In the genomic region with DNA sequence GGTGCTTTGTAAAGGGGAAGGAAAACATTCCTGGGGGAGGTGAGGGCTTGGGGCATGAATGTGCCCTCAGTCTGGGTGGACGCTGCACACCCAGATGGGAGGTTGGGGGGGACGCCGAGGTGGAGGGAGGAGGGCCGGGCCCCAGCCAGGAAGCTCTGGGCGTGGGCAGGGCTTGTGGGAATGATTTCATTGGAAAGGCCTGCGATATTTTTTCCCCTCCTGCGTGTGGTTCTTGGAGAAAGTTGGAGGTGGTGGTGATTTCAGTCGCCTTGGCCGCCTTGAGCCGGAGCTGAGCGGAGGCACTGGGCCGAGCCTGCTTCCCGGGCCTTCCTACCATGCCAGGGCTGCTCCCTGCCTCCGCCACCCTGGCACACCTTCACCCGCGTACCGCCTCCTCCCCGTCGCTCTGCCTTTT, we compare ENCODE assay signal across 10 cellular contexts. TPM values are rescaled to one million over a fixed set of nuclear protein-coding genes. Genes with fewer than 3 reads are reported as not detected.
DNase-seq lines count a peak whose midpoint lies in the region; ATAC-seq, FAIRE-seq and TF ChIP-seq lines count a peak whose summit lies in the region.
"Had no signal": no experiment of that assay in that cellular context is flagged by ENCODE, and none has a peak within 500 bp of the region (broad histone marks: within the 10 kb centered on the region; RNA-seq: fewer than 3 reads in every experiment).

No MANE protein-coding gene starts in this region.

- H3K4me2 ChIP-seq in HepG2 (ENCODE audit: low read depth, low read length): no peak overlapping the region

- TF ChIP-seq EP300 in HepG2 (IDR thresholded peaks at IDR 0.05; ENCODE audit: low read depth in 2 of 2, low read length in 2 of 2) (no peak), HepG2 (CRISPR knock-in tag; IDR thresholded peaks at IDR 0.05; ENCODE audit: borderline replicate concordance) (no peak)

- no peak overlapping the region for H3K27ac ChIP-seq in HepG2 (ENCODE audit: extremely low read length, insufficient read depth, low read length)
- H3K27ac ChIP-seq in stomach smooth muscle (ENCODE audit: low read length): peak overlapping the region; percentile 6

- peaks cover 41% of the 10 kb centered on the region for H3K4me1 ChIP-seq in HepG2 (ENCODE audit: insufficient read depth, low read length)
- peaks cover 14% of the 10 kb centered on the region for H3K4me1 ChIP-seq in stomach smooth muscle (ENCODE audit: control insufficient read depth, insufficient read depth, low read length)

- ATAC-seq in HepG2: no peak
- no peak for ATAC-seq in GM18498 (IDR thresholded peaks at IDR 0.05; ENCODE audit: unreplicated experiment)

- H2AFZ ChIP-seq in HepG2 (ENCODE audit: low read length): no peak overlapping the region

- intact Hi-C loops in HepG2 (cut with micrococcal nuclease; ENCODE audit: unreplicated experiment): no loop called here

- TF ChIP-seq RAD21 in HepG2 (CRISPR knock-in tag; IDR thresholded peaks at IDR 0.05): no peak

- BruUV-seq in HepG2 (replicated peaks; lab: Mats Ljungman, UMichigan): no TSS peak

- CTCF ChIA-PET in HepG2 (lab: Yijun Ruan, JAX; ENCODE audit: low intra/inter-chr PET ratio, low total read pairs): no interaction called here

- TF ChIP-seq POLR2A in HepG2 (IDR thresholded peaks at IDR 0.05; ENCODE audit: insufficient read depth in 1 of 2, low read depth in 2 of 2, low read length in 2 of 2): no peak

- DNase-seq in H7: peak; percentile 73
- DNase-seq in dedifferentiated amniotic fluid mesenchymal stem cell (ENCODE audit: extremely low spot score): peak; percentile 77
- peak; percentile 63 for DNase-seq in HepG2 (ENCODE audit: low spot score)
- no peak for DNase-seq in superior temporal gyrus (ENCODE audit: extremely low spot score)
- DNase-seq in NCI-H510A (lab: John Stamatoyannopoulos, UW): no peak
- DNase-seq in activated CD4-positive, CD25-positive, alpha-beta regulatory T cell treated with anti-CD3 and anti-CD28 coated beads, Interleukin-2, amount 50 U/mL, for 72 hours: no peak
- DNase-seq: NCI-H2107 had no signal

- H3K79me2 ChIP-seq in HepG2 (ENCODE audit: insufficient read depth, low read length): no peaks in the 10 kb centered on the region

- POLR2A ChIA-PET in HepG2 (lab: Yijun Ruan, JAX): no interaction called here

- H3K9me3 ChIP-seq in HepG2 (ENCODE audit: low read length) (no peaks in the 10 kb centered on the region), stomach smooth muscle (ENCODE audit: control insufficient read depth in 2 of 2, low read length in 2 of 2) (no peaks in the 10 kb centered on the region)

- in situ Hi-C loops in HepG2 (cut with HindIII; ENCODE audit: extremely low pct_ligation_motif_present, low pct_unique_long_range_greater_than_20kb): loop anchor here (5.0 kb wide), 1 partner anchor 127 kb away; no protein-coding TSS in a partner anchor

- WGBS in HepG2 (ENCODE audit: low lambda C conversion rate): 86% methylated on average over 19 of the region's 19 CpGs

- no peaks in the 10 kb centered on the region for H4K20me1 ChIP-seq in HepG2 (ENCODE audit: insufficient read depth, low read length)

- TF ChIP-seq CTCF in HepG2 (CRISPR knock-in tag; IDR thresholded peaks at IDR 0.05): no peak

- no peak overlapping the region for H3K4me3 ChIP-seq in H7 (ENCODE audit: insufficient read depth, low read depth, low read length)
- H3K4me3 ChIP-seq in HepG2 (replicated peaks in 1 of 3; ENCODE audit: insufficient read depth in 1 of 3, low read depth in 2 of 3, low read length in 3 of 3): no peak overlapping the region
- H3K4me3 ChIP-seq in stomach smooth muscle (ENCODE audit: low read length in 2 of 2): peak overlapping the region in 1 of 2 donors; percentile 54

- no peaks in the 10 kb centered on the region for H3K27me3 ChIP-seq in H7 (ENCODE audit: control insufficient read depth, insufficient read depth, low read length)
- H3K27me3 ChIP-seq in HepG2 (ENCODE audit: control insufficient read depth in 1 of 2, insufficient read depth in 2 of 2, low read length in 2 of 2): no peaks in the 10 kb centered on the region
- no peaks in the 10 kb centered on the region for H3K27me3 ChIP-seq in stomach smooth muscle (ENCODE audit: control insufficient read depth in 1 of 2, insufficient read depth in 2 of 2, low read length in 2 of 2)

- no peaks in the 10 kb centered on the region; the same call in 1 of the 2 replicates for H3K36me3 ChIP-seq in H7 (replicated peaks; ENCODE audit: control insufficient read depth, insufficient read depth, low read length)
- peaks cover 3 to 4% of the 10 kb centered on the region in 2 experiments; a peak in 3 of 5 replicates for H3K36me3 ChIP-seq in HepG2 (replicated peaks in 1 of 2; ENCODE audit: control insufficient read depth in 1 of 2, insufficient read depth in 2 of 2, low read length in 2 of 2)
- H3K36me3 ChIP-seq in stomach smooth muscle (ENCODE audit: control insufficient read depth in 2 of 2, insufficient read depth in 2 of 2, low read length in 2 of 2): peaks cover 0 to 5% of the 10 kb centered on the region in 2 donors

- no peak for FAIRE-seq in HepG2 (lab: Jason Lieb, UNC)
- FAIRE-seq: G401.6 had no signal

- H3K9ac ChIP-seq in HepG2 (ENCODE audit: insufficient read depth, low read depth, low read length): no peak overlapping the region
- H3K9ac ChIP-seq in stomach smooth muscle (ENCODE audit: low read length in 2 of 2): no peak overlapping the region

TF ChIP-seq in HepG2, 621 proteins besides CTCF, POLR2A, EP300 and RAD21 (continues in another document):
- TF ChIP-seq AGO2 (optimal IDR thresholded peaks at IDR 0.05; ENCODE audit: low read depth, low read length) (peak; percentile 50), XRCC5 (optimal IDR thresholded peaks at IDR 0.05; ENCODE audit: low read length) (peak; percentile 35), PRPF4 (IDR thresholded peaks at IDR 0.05; ENCODE audit: low read depth, low read length, poor library complexity, severe bottlenecking) (peak; percentile 60), NFYB (CRISPR knock-in tag; IDR thresholded peaks at IDR 0.05) (no peak), RBFOX2 (IDR thresholded peaks at IDR 0.05; ENCODE audit: low read depth, low read length) (0 out of 2 replicates have a peak, but pooled peaks have one; percentile 31), PATZ1 (CRISPR knock-in tag; IDR thresholded peaks at IDR 0.05) (peak; percentile 62; the same call in 1 of the 2 replicates)
- TF ChIP-seq, protein P1, sequence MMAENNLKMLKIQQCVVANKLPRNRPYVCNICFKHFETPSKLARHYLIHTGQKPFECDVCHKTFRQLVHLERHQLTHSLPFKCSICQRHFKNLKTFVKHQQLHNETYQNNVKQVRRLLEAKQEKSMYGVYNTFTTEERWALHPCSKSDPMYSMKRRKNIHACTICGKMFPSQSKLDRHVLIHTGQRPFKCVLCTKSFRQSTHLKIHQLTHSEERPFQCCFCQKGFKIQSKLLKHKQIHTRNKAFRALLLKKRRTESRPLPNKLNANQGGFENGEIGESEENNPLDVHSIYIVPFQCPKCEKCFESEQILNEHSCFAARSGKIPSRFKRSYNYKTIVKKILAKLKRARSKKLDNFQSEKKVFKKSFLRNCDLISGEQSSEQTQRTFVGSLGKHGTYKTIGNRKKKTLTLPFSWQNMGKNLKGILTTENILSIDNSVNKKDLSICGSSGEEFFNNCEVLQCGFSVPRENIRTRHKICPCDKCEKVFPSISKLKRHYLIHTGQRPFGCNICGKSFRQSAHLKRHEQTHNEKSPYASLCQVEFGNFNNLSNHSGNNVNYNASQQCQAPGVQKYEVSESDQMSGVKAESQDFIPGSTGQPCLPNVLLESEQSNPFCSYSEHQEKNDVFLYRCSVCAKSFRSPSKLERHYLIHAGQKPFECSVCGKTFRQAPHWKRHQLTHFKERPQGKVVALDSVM (CRISPR knock-in tag; IDR thresholded peaks at IDR 0.05): no peak

RNA-seq across cellular contexts. Expression of gene CLEC18A, which starts 26.4 kb away (rescaled TPM):
- total RNA-seq in H7 (2014; rRNA removed; shearing (Covaris generic)): 0.63 TPM in 1 of 2 replicates, not detected in the other
- 0.22 TPM in 1 of 2 replicates, not detected in the other for total RNA-seq in HepG2 (2016; rRNA removed; fragmentation: Illumina TruSeq; extraction: Trizol)
- 0.20 TPM in 1 of 2 replicates, not detected in the other for total RNA-seq in HepG2 (2016; cell fraction: cytosol; rRNA removed; fragmentation: Illumina TruSeq; extraction: Trizol; ENCODE audit: low read depth)
- total RNA-seq in HepG2 (2016; cell fraction: insoluble cytoplasmic fraction; rRNA removed; fragmentation: Illumina TruSeq; extraction: Trizol): 0.28 TPM in 1 of 2 replicates, not detected in the other
- 0.09 and 0.10 TPM in 2 replicates for total RNA-seq in HepG2 (2016; cell fraction: membrane; rRNA removed; fragmentation: Illumina TruSeq; extraction: Trizol)
- total RNA-seq in HepG2 (2016; cell fraction: nucleus; rRNA removed; fragmentation: Illumina TruSeq; extraction: Trizol): 0.19 and 0.99 TPM in 2 replicates
- polyA plus RNA-seq in HepG2 (2011; rRNA removed): 0.42 and 0.72 TPM in 2 replicates
- 0.20 and 0.26 TPM in 2 replicates for polyA plus RNA-seq in HepG2 (2011; cell fraction: cytosol; rRNA removed)
- polyA plus RNA-seq in HepG2 (2011; cell fraction: nucleus; rRNA removed): 3.1 and 3.2 TPM in 2 replicates
- 0.30 and 0.51 TPM in 2 replicates for polyA plus RNA-seq in HepG2 (2012)
- not detected in 2 replicates for polyA plus RNA-seq in HepG2 (2016; cell fraction: cytosol; fragmentation: Illumina TruSeq; extraction: Trizol; ENCODE audit: low read depth)
- polyA plus RNA-seq in HepG2 (2016; cell fraction: insoluble cytoplasmic fraction; fragmentation: Illumina TruSeq; extraction: Trizol; ENCODE audit: low read depth): 0.17 TPM in 1 of 2 replicates, not detected in the other
- not detected in 2 replicates for polyA plus RNA-seq in HepG2 (2016; cell fraction: membrane; fragmentation: Illumina TruSeq; extraction: Trizol; ENCODE audit: low read depth)
- 0.26 and 1.1 TPM in 2 replicates for polyA plus RNA-seq in HepG2 (2016; cell fraction: nucleus; fragmentation: Illumina TruSeq; extraction: Trizol; ENCODE audit: insufficient read depth, low read depth)
- 1.6 and 3.1 TPM in 2 replicates for polyA minus RNA-seq in HepG2 (2011; rRNA and poly(A)+ RNA removed; ENCODE audit: low replicate concordance)
- 0.35 TPM in 1 of 2 replicates, not detected in the other for polyA minus RNA-seq in HepG2 (2011; cell fraction: cytosol; rRNA and poly(A)+ RNA removed)
- polyA minus RNA-seq in HepG2 (2011; cell fraction: nucleus; rRNA and poly(A)+ RNA removed): 0.90 and 1.4 TPM in 2 replicates

Comparison
In these comparisons a context has a peak if more than half of its experiments do, and no peak if none do; other contexts are left out.
1. DNase-seq: peak in H7 (single experiment), dedifferentiated amniotic fluid mesenchymal stem cell (single experiment) and HepG2 (single experiment); none in superior temporal gyrus (single experiment), NCI-H510A (single experiment) and activated CD4-positive, CD25-positive, alpha-beta regulatory T cell treated with anti-CD3 and anti-CD28 coated beads, Interleukin-2, amount 50 U/mL, for 72 hours (single experiment).